ENCODE assay signal across 17 cellular contexts in genomic region chr15:51191072-51191665, GRCh38.
DNase-seq lines count a peak whose midpoint lies in the region; ATAC-seq and TF ChIP-seq lines count a peak whose summit lies in the region.
"Had no signal": no experiment of that assay in that cellular context is flagged by ENCODE, and none has a peak within 500 bp of the region (broad histone marks: within the 10 kb centered on the region; RNA-seq: fewer than 3 reads in every experiment).

No MANE protein-coding gene starts in this region.

- peaks cover 41% of the 10 kb centered on the region for H3K27me3 Mint-ChIP-seq in type B pancreatic cell
- H3K27me3 Mint-ChIP-seq in T-helper 2 cell treated with Interferon-gamma antibody and Interleukin-4, amounts not matched to agents 5 μg/mL and 100 μg/mL, for 36 hours (ENCODE audit: low read depth) = peaks cover 21% of the 10 kb centered on the region
- H3K27me3 Mint-ChIP-seq in naive thymus-derived CD4-positive, alpha-beta T cell = peaks cover 24 to 59% (median 41%) of the 10 kb centered on the region in 5 donors

- no peaks in the 10 kb centered on the region for H4K20me1 ChIP-seq in PC-9 (ENCODE audit: insufficient read depth)

- H3K9me3 ChIP-seq in psoas muscle (no peaks in the 10 kb centered on the region), PC-9 (ENCODE audit: insufficient read depth, low read depth) (no peaks in the 10 kb centered on the region)
- no peaks in the 10 kb centered on the region for H3K9me3 ChIP-seq in naive thymus-derived CD4-positive, alpha-beta T cell (ENCODE audit: control insufficient read depth in 2 of 3, low read length in 3 of 3)

- H3K4me1 ChIP-seq in psoas muscle (peaks cover 18% of the 10 kb centered on the region), PC-9 (replicated peaks; ENCODE audit: insufficient read depth) (no peaks in the 10 kb centered on the region)
- no peaks in the 10 kb centered on the region for H3K4me1 ChIP-seq in naive thymus-derived CD4-positive, alpha-beta T cell (ENCODE audit: control insufficient read depth in 2 of 2, insufficient read depth in 2 of 2, low read length in 2 of 2)

- no peaks in the 10 kb centered on the region for H3K9me2 ChIP-seq in PC-9 (ENCODE audit: insufficient read depth)

- WGBS in psoas muscle, 3 donors = 10 to 14% (median 14%) methylated on average over 7 of the region's 7 CpGs

- TF ChIP-seq CTCF in HL-60 (IDR thresholded peaks at IDR 0.05; ENCODE audit: insufficient read depth, low read length) = no peak
- no peak for TF ChIP-seq CTCF in psoas muscle (IDR thresholded peaks at IDR 0.05)
- no peak for TF ChIP-seq CTCF in type B pancreatic cell (conservative IDR thresholded peaks at IDR 0.05)
- TF ChIP-seq CTCF in PC-9 (conservative IDR thresholded peaks at IDR 0.05) = no peak

- H3K79me2 ChIP-seq in PC-9 (ENCODE audit: low read depth) = no peaks in the 10 kb centered on the region

- no peaks in the 10 kb centered on the region for H3K27me3 ChIP-seq in HL-60 (ENCODE audit: insufficient read depth, poor library complexity, severe bottlenecking)
- no peaks in the 10 kb centered on the region for H3K27me3 ChIP-seq in psoas muscle (ENCODE audit: insufficient read depth in 3 of 3, low read length in 2 of 3)
- no peaks in the 10 kb centered on the region for H3K27me3 ChIP-seq in PC-9 (ENCODE audit: insufficient read depth, low read depth)
- H3K27me3 ChIP-seq in naive thymus-derived CD4-positive, alpha-beta T cell (ENCODE audit: control insufficient read depth in 2 of 2, insufficient read depth in 2 of 2, low read length in 2 of 2) = peaks cover 2 to 3% of the 10 kb centered on the region in 2 donors

- no peak overlapping the region for H2AFZ ChIP-seq in PC-9

- H3F3A ChIP-seq in PC-9 (ENCODE audit: insufficient read depth, low read depth) = no peaks in the 10 kb centered on the region

- intact Hi-C loops in psoas muscle (cut with DNase I) (no loop called here), PC-9 (cut with micrococcal nuclease; ENCODE audit: unreplicated experiment) (loop anchor here (1.0 to 5.0 kb wide), 2 partner anchors 28 to 59 kb away; no protein-coding TSS in a partner anchor)
- intact Hi-C loops in naive thymus-derived CD4-positive, alpha-beta T cell (cut with micrococcal nuclease) = no loop called here

- H3K27ac ChIP-seq in HL-60 (replicated peaks) = peak overlapping the region; percentile 57
- H3K27ac ChIP-seq in psoas muscle = peak overlapping the region; percentile 78
- no peak overlapping the region for H3K27ac ChIP-seq in PC-9
- no peak overlapping the region for H3K27ac ChIP-seq in naive thymus-derived CD4-positive, alpha-beta T cell (ENCODE audit: low read depth, low read length)

- peak; percentile 83 to 87 (median 84) for ATAC-seq in psoas muscle
- ATAC-seq in naive thymus-derived CD4-positive, alpha-beta T cell = no peak
- ATAC-seq: activated CD8-positive, alpha-beta T cell treated with anti-CD3 and anti-CD28 coated beads for 36 hours; activated T-cell treated with anti-CD3 and anti-CD28 coated beads, Interleukin-2, amount 50 U/mL, for 4 hours had no signal

- H3K4me3 Mint-ChIP-seq in type B pancreatic cell = no peak overlapping the region
- no peak overlapping the region for H3K4me3 Mint-ChIP-seq in T-helper 2 cell treated with Interferon-gamma antibody and Interleukin-4, amounts not matched to agents 5 μg/mL and 100 μg/mL, for 36 hours
- H3K4me3 Mint-ChIP-seq in naive thymus-derived CD4-positive, alpha-beta T cell = no peak overlapping the region
- H3K4me3 Mint-ChIP-seq: activated CD8-positive, alpha-beta T cell treated with anti-CD3 and anti-CD28 coated beads for 36 hours; activated naive CD8-positive, alpha-beta T cell treated with anti-CD3 and anti-CD28 coated beads for 36 hours; activated T-cell treated with anti-CD3 and anti-CD28 coated beads, Interleukin-2, amount 50 U/mL, for 4 hours; CD8-positive, alpha-beta memory T cell; memory B cell had no signal

- BruUV-seq in PC-9 (replicated peaks; lab: Mats Ljungman, UMichigan) = no TSS peak

- H3K27ac Mint-ChIP-seq in type B pancreatic cell = no peak overlapping the region
- H3K27ac Mint-ChIP-seq in T-helper 2 cell treated with Interferon-gamma antibody and Interleukin-4, amounts not matched to agents 5 μg/mL and 100 μg/mL, for 36 hours = no peak overlapping the region
- H3K27ac Mint-ChIP-seq in naive thymus-derived CD4-positive, alpha-beta T cell = no peak overlapping the region
- H3K27ac Mint-ChIP-seq: activated CD8-positive, alpha-beta T cell treated with anti-CD3 and anti-CD28 coated beads for 36 hours; activated naive CD8-positive, alpha-beta T cell treated with anti-CD3 and anti-CD28 coated beads for 36 hours; memory B cell had no signal

- H3K9me3 Mint-ChIP-seq in type B pancreatic cell = no peaks in the 10 kb centered on the region
- no peaks in the 10 kb centered on the region for H3K9me3 Mint-ChIP-seq in T-helper 2 cell treated with Interferon-gamma antibody and Interleukin-4, amounts not matched to agents 5 μg/mL and 100 μg/mL, for 36 hours
- H3K9me3 Mint-ChIP-seq in naive thymus-derived CD4-positive, alpha-beta T cell = peaks cover 0 to 2% (median 0%) of the 10 kb centered on the region in 11 donors
- H3K9me3 Mint-ChIP-seq: activated CD8-positive, alpha-beta T cell treated with anti-CD3 and anti-CD28 coated beads for 36 hours; activated naive CD8-positive, alpha-beta T cell treated with anti-CD3 and anti-CD28 coated beads for 36 hours; activated T-cell treated with anti-CD3 and anti-CD28 coated beads, Interleukin-2, amount 50 U/mL, for 4 hours; CD8-positive, alpha-beta memory T cell; memory B cell had no signal

- H3K36me3 Mint-ChIP-seq in type B pancreatic cell = no peaks in the 10 kb centered on the region
- H3K36me3 Mint-ChIP-seq in T-helper 2 cell treated with Interferon-gamma antibody and Interleukin-4, amounts not matched to agents 5 μg/mL and 100 μg/mL, for 36 hours (ENCODE audit: low read depth) = no peaks in the 10 kb centered on the region
- H3K36me3 Mint-ChIP-seq in naive thymus-derived CD4-positive, alpha-beta T cell = no peaks in the 10 kb centered on the region
- H3K36me3 Mint-ChIP-seq: activated naive CD8-positive, alpha-beta T cell treated with anti-CD3 and anti-CD28 coated beads for 36 hours; CD8-positive, alpha-beta memory T cell; memory B cell had no signal

- POLR2A ChIA-PET in PC-9 (lab: Charles Lee; ENCODE audit: unreplicated experiment) = no interaction called here
- POLR2A ChIA-PET in naive thymus-derived CD4-positive, alpha-beta T cell (lab: Charles Lee) = no interaction called here

- CTCF ChIA-PET in PC-9 (lab: Charles Lee) = interaction anchor here (3.0 kb wide), 1 partner anchor 28 kb away, joined by 16 read pairs; no protein-coding TSS in a partner anchor
- CTCF ChIA-PET in naive thymus-derived CD4-positive, alpha-beta T cell (lab: Charles Lee) = no interaction called here

- H3K4me1 Mint-ChIP-seq in type B pancreatic cell (ENCODE audit: unreplicated experiment) = no peaks in the 10 kb centered on the region
- H3K4me1 Mint-ChIP-seq in T-helper 2 cell treated with Interferon-gamma antibody and Interleukin-4, amounts not matched to agents 5 μg/mL and 100 μg/mL, for 36 hours (ENCODE audit: low read depth) = no peaks in the 10 kb centered on the region
- H3K4me1 Mint-ChIP-seq in naive thymus-derived CD4-positive, alpha-beta T cell = peaks cover 0 to 6% (median 0%) of the 10 kb centered on the region in 7 donors
- H3K4me1 Mint-ChIP-seq: memory B cell had no signal

- H3K36me3 ChIP-seq in psoas muscle (ENCODE audit: insufficient read depth in 1 of 2, low read depth in 1 of 2) (no peaks in the 10 kb centered on the region), PC-9 (ENCODE audit: low read depth) (no peaks in the 10 kb centered on the region)
- no peaks in the 10 kb centered on the region for H3K36me3 ChIP-seq in naive thymus-derived CD4-positive, alpha-beta T cell (ENCODE audit: control insufficient read depth in 2 of 3, insufficient read depth in 3 of 3, low read length in 3 of 3)

- H3K4me3 ChIP-seq in HL-60 (replicated peaks; ENCODE audit: insufficient read depth, low read length) (no peak overlapping the region), psoas muscle (peak overlapping the region; percentile 43), PC-9 (no peak overlapping the region)
- no peak overlapping the region for H3K4me3 ChIP-seq in naive thymus-derived CD4-positive, alpha-beta T cell (ENCODE audit: low read length)

- H3K4me2 ChIP-seq in PC-9 = no peak overlapping the region

- DNase-seq in HL-60 (ENCODE audit: low read depth in 1 of 2, low spot score in 1 of 2) (no peak), SHP77 (lab: John Stamatoyannopoulos, UW) (peak; percentile 23 to 32), globus pallidus (ENCODE audit: low spot score) (peak; percentile 59), psoas muscle (peak; percentile 23 to 71), type B pancreatic cell (ENCODE audit: extremely low spot score, unreplicated experiment) (no peak), PC-9 (no peak)
- DNase-seq in T-helper 2 cell treated with Interferon-gamma antibody and Interleukin-4, amounts not matched to agents 5 μg/mL and 100 μg/mL, for 36 hours (ENCODE audit: low spot score) = no peak
- no peak for DNase-seq in naive thymus-derived CD4-positive, alpha-beta T cell
- DNase-seq: activated CD4-positive, CD25-positive, alpha-beta regulatory T cell; activated CD8-positive, alpha-beta T cell treated with anti-CD3 and anti-CD28 coated beads for 36 hours; activated naive CD8-positive, alpha-beta T cell treated with anti-CD3 and anti-CD28 coated beads for 36 hours; activated T-cell treated with anti-CD3 and anti-CD28 coated beads, Interleukin-2, amount 50 U/mL, for 4 hours; CD8-positive, alpha-beta memory T cell; DMS79 treated with DMSO at 0.1 percent for 48 hours; NCI-H187 treated with DMSO at 0.1 percent for 48 hours; SIG-M5 had no signal

Comparison
In these comparisons a context has a peak if more than half of its experiments do, and no peak if none do; other contexts are left out.
1. DNase-seq: peak in SHP77 (2 of 2), globus pallidus (single experiment) and psoas muscle (2 of 2); none in HL-60 (0 of 2), type B pancreatic cell (single experiment), T-helper 2 cell treated with Interferon-gamma antibody and Interleukin-4, amounts not matched to agents 5 μg/mL and 100 μg/mL, for 36 hours (single experiment), PC-9 (0 of 2) and naive thymus-derived CD4-positive, alpha-beta T cell (0 of 9).
2. H3K27ac ChIP-seq: peak in HL-60 (single experiment) and psoas muscle (single experiment); none in PC-9 (single experiment) and naive thymus-derived CD4-positive, alpha-beta T cell (single experiment).